11 cellular contexts compared by ENCODE assay signal in genomic region chr13:76792680-76793334, GRCh38.
DNase-seq lines count a peak whose midpoint lies in the region; ATAC-seq and TF ChIP-seq lines count a peak whose summit lies in the region.
"Had no signal": no experiment of that assay in that cellular context is flagged by ENCODE, and none has a peak within 500 bp of the region (broad histone marks: within the 10 kb centered on the region; RNA-seq: fewer than 3 reads in every experiment).

No MANE protein-coding gene starts in this region.

- ATAC-seq in left lobe of liver (peak; percentile 55), GM19023 (IDR thresholded peaks at IDR 0.05; ENCODE audit: unreplicated experiment) (no peak), HG02798 (IDR thresholded peaks at IDR 0.05; ENCODE audit: poor library complexity, unreplicated experiment) (no peak)
- no peak for ATAC-seq in naive thymus-derived CD8-positive, alpha-beta T cell

- H3K27me3 Mint-ChIP-seq in chondrocyte (ENCODE audit: low read depth), result no peaks in the 10 kb centered on the region
- H3K27me3 Mint-ChIP-seq in naive thymus-derived CD8-positive, alpha-beta T cell, result peaks cover 0 to 7% (median 2%) of the 10 kb centered on the region in 5 donors

- H3K79me2 ChIP-seq in ACC112 (ENCODE audit: control insufficient read depth, insufficient read depth, low read length, unreplicated experiment), result no peaks in the 10 kb centered on the region

- peak overlapping the region; percentile 4 for H3K27ac Mint-ChIP-seq in chondrocyte (ENCODE audit: unreplicated experiment)
- no peak overlapping the region for H3K27ac Mint-ChIP-seq in naive thymus-derived CD8-positive, alpha-beta T cell

- in situ Hi-C loops in KBM-7 (cut with MboI; ENCODE audit: low pct_unique_long_range_greater_than_20kb, low sequenced_read_pairs), result no loop called here

- H3K4me1 Mint-ChIP-seq in chondrocyte (ENCODE audit: low read depth), result peaks cover 19% of the 10 kb centered on the region
- no peaks in the 10 kb centered on the region for H3K4me1 Mint-ChIP-seq in naive thymus-derived CD8-positive, alpha-beta T cell

- H3K36me3 ChIP-seq in ACC112 (ENCODE audit: insufficient read depth, low read length), result no peaks in the 10 kb centered on the region

- POLR2A ChIA-PET in naive thymus-derived CD8-positive, alpha-beta T cell (lab: Charles Lee), result no interaction called here

- no peak for TF ChIP-seq CTCF in chondrocyte (IDR thresholded peaks at IDR 0.05)

- H3K27ac ChIP-seq in ACC112 (ENCODE audit: low read depth, low read length), result peak overlapping the region; percentile 38
- H3K27ac ChIP-seq: KMS-11 had no signal

- no peaks in the 10 kb centered on the region for H3K36me3 Mint-ChIP-seq in chondrocyte (ENCODE audit: low read depth)
- no peaks in the 10 kb centered on the region for H3K36me3 Mint-ChIP-seq in naive thymus-derived CD8-positive, alpha-beta T cell

- no peaks in the 10 kb centered on the region for H3K9me3 Mint-ChIP-seq in chondrocyte (ENCODE audit: low read depth)
- H3K9me3 Mint-ChIP-seq in naive thymus-derived CD8-positive, alpha-beta T cell, result no peaks in the 10 kb centered on the region

- H2AFZ ChIP-seq in ACC112 (ENCODE audit: low read length, unreplicated experiment), result no peak overlapping the region

- no peaks in the 10 kb centered on the region for H3K27me3 ChIP-seq in ACC112 (ENCODE audit: insufficient read depth, low read length)

- DNase-seq in M059J (ENCODE audit: low read depth), result peak; percentile 55
- DNase-seq in chondrocyte (ENCODE audit: low spot score), result no peak
- DNase-seq in left lobe of liver (ENCODE audit: low spot score), result no peak
- no peak for DNase-seq in naive thymus-derived CD8-positive, alpha-beta T cell
- DNase-seq in KBM-7, result no peak
- DNase-seq: NCI-H526 treated with DMSO at 0.1 percent for 48 hours, occipital lobe had no signal

- H3K4me3 ChIP-seq in ACC112 (ENCODE audit: low read depth, low read length), result no peak overlapping the region

- peaks cover 18% of the 10 kb centered on the region for H3K4me1 ChIP-seq in ACC112 (ENCODE audit: control insufficient read depth, insufficient read depth, low read length, unreplicated experiment)

- no peak overlapping the region for H3K4me3 Mint-ChIP-seq in chondrocyte (ENCODE audit: unreplicated experiment)
- no peak overlapping the region for H3K4me3 Mint-ChIP-seq in naive thymus-derived CD8-positive, alpha-beta T cell
